12 cellular contexts compared by ENCODE assay signal in genomic region chr13:39282400-39282972, GRCh38.
DNase-seq lines count a peak whose midpoint lies in the region; ATAC-seq, FAIRE-seq and TF ChIP-seq lines count a peak whose summit lies in the region.
"Had no signal": no experiment of that assay in that cellular context is flagged by ENCODE, and none has a peak within 500 bp of the region (broad histone marks: within the 10 kb centered on the region; RNA-seq: fewer than 3 reads in every experiment).

No MANE protein-coding gene starts in this region.

- H3K4me1 ChIP-seq in vagina (no peaks in the 10 kb centered on the region), small intestine (ENCODE audit: control insufficient read depth in 2 of 2, insufficient read depth in 1 of 2, low read depth in 1 of 2, low read length in 1 of 2) (peaks cover 0 to 7% of the 10 kb centered on the region in 2 donors)

- FAIRE-seq in small intestine (lab: Jason Lieb, UNC), result no peak
- FAIRE-seq: frontal cortex had no signal

- H3K4me3 Mint-ChIP-seq in nephron progenitor cell, result no peak overlapping the region

- no peak for TF ChIP-seq POLR2A in vagina (IDR thresholded peaks at IDR 0.05)

- peaks cover 18% of the 10 kb centered on the region for H3K9me3 Mint-ChIP-seq in nephron progenitor cell

- H3K9me3 ChIP-seq in vagina (peaks cover 6% of the 10 kb centered on the region), small intestine (ENCODE audit: control insufficient read depth, low read depth) (no peaks in the 10 kb centered on the region)

- 48 to 66% (median 62%) methylated on average over 4 of the region's 4 CpGs for WGBS in small intestine, 3 donors

- DNase-seq in nephron progenitor cell, result no peak
- DNase-seq in DMS79 (lab: John Stamatoyannopoulos, UW), result no peak
- DNase-seq in vagina (ENCODE audit: extremely low spot score in 2 of 2), result no peak
- DNase-seq in small intestine, result no peak
- DNase-seq: DND-41, NCI-H1048 had no signal

- H3K27me3 ChIP-seq in vagina (no peaks in the 10 kb centered on the region), small intestine (ENCODE audit: control insufficient read depth in 2 of 2, insufficient read depth in 2 of 2, low read length in 2 of 2) (no peaks in the 10 kb centered on the region)

- no peak overlapping the region for H3K4me3 ChIP-seq in vagina
- no peak overlapping the region for H3K4me3 ChIP-seq in small intestine (ENCODE audit: low read depth in 1 of 2, low read length in 2 of 2)
- H3K4me3 ChIP-seq: lung had no signal

- H3K36me3 Mint-ChIP-seq in nephron progenitor cell (ENCODE audit: low read depth), result peaks cover 8% of the 10 kb centered on the region

- peak overlapping the region; percentile 30 for H3K27ac Mint-ChIP-seq in nephron progenitor cell
- H3K27ac Mint-ChIP-seq: activated T-helper 2 cell treated with anti-CD3 and anti-CD28 coated beads, Interferon-gamma antibody, Interleukin-2, Interleukin-4, amounts not matched to agents 10 μg/mL and 5 μg/mL and 100 μg/mL, durations not matched to agents 14 hours and 24 hours and 36 hours had no signal

- peaks cover 13% of the 10 kb centered on the region for H3K4me1 Mint-ChIP-seq in nephron progenitor cell

- H3K36me3 ChIP-seq in vagina (no peaks in the 10 kb centered on the region), small intestine (ENCODE audit: control insufficient read depth in 2 of 2, insufficient read depth in 2 of 2, low read length in 2 of 2) (no peaks in the 10 kb centered on the region)

- H3K27me3 Mint-ChIP-seq in nephron progenitor cell (ENCODE audit: low read depth, poor library complexity), result peaks cover 3% of the 10 kb centered on the region

- H3K27ac ChIP-seq in vagina, result no peak overlapping the region
- H3K27ac ChIP-seq in small intestine (ENCODE audit: low read depth in 1 of 2, low read length in 1 of 2), result no peak overlapping the region

- ATAC-seq in GM18870 (IDR thresholded peaks at IDR 0.05; ENCODE audit: unreplicated experiment) (peak; percentile 96), GM21576 (IDR thresholded peaks at IDR 0.05; ENCODE audit: unreplicated experiment) (peak; percentile 96), HG03139 (IDR thresholded peaks at IDR 0.05; ENCODE audit: unreplicated experiment) (peak; percentile 84)

- TF ChIP-seq CTCF in nephron progenitor cell (IDR thresholded peaks at IDR 0.05) (no peak), vagina (IDR thresholded peaks at IDR 0.05) (no peak)

- intact Hi-C loops in vagina (cut with DNase I), result no loop called here
